ENCODE assay signal across 25 cellular contexts in genomic region chr3:77240072-77240650, GRCh38.
DNase-seq lines count a peak whose midpoint lies in the region; TF ChIP-seq lines count a peak whose summit lies in the region.
"Had no signal": no experiment of that assay in that cellular context is flagged by ENCODE, and none has a peak within 500 bp of the region (broad histone marks: within the 10 kb centered on the region; RNA-seq: fewer than 3 reads in every experiment).

No MANE protein-coding gene starts in this region.

- H2BK120ac ChIP-seq in mesenchymal stem cell (ENCODE audit: low read depth, low read length): no peak overlapping the region

- TF ChIP-seq POLR2A in testis (IDR thresholded peaks at IDR 0.05): no peak

- H3K27me3 ChIP-seq in OCI-LY1 (ENCODE audit: insufficient read depth, low read length): no peaks in the 10 kb centered on the region
- H3K27me3 ChIP-seq in SU-DHL-6 (ENCODE audit: low read length): no peaks in the 10 kb centered on the region
- no peaks in the 10 kb centered on the region for H3K27me3 ChIP-seq in mesenchymal stem cell (ENCODE audit: control insufficient read depth in 1 of 2, insufficient read depth in 1 of 2, low read length in 2 of 2)
- no peaks in the 10 kb centered on the region for H3K27me3 ChIP-seq in testis
- H3K27me3 ChIP-seq: BE2C, BLaER1 had no signal

- H4K8ac ChIP-seq in mesenchymal stem cell (ENCODE audit: low read length): no peak overlapping the region

- no peak overlapping the region for H3K4ac ChIP-seq in mesenchymal stem cell (ENCODE audit: low read depth in 1 of 2, low read length in 2 of 2)

- no peak overlapping the region for H2AK5ac ChIP-seq in mesenchymal stem cell (ENCODE audit: low read length, severe bottlenecking)

- H3K14ac ChIP-seq in mesenchymal stem cell (ENCODE audit: low read length in 2 of 2): no peak overlapping the region

- H4K91ac ChIP-seq in mesenchymal stem cell (ENCODE audit: low read length): peak overlapping the region; percentile 3

- no peak overlapping the region for H2BK12ac ChIP-seq in mesenchymal stem cell (ENCODE audit: low read length in 2 of 2)

- 97% methylated on average over 39 of the region's 40 CpGs for WGBS in mesenchymal stem cell
- 47 to 87% methylated on average over 12 to 40 of the region's 40 CpGs for WGBS in testis, 2 donors

- H3K9me3 ChIP-seq in OCI-LY1 (ENCODE audit: low read length) (no peaks in the 10 kb centered on the region; the same call in 1 of the 2 replicates), SU-DHL-6 (ENCODE audit: insufficient read depth, low read length) (no peaks in the 10 kb centered on the region), mesenchymal stem cell (ENCODE audit: control insufficient read depth, low read length) (no peaks in the 10 kb centered on the region), testis (no peaks in the 10 kb centered on the region)
- H3K9me3 ChIP-seq: BE2C had no signal

- H3K4me2 ChIP-seq in OCI-LY1 (ENCODE audit: low read length) (no peak overlapping the region), SU-DHL-6 (ENCODE audit: low read depth, low read length, poor library complexity, severe bottlenecking) (no peak overlapping the region), mesenchymal stem cell (ENCODE audit: low read length, poor library complexity, severe bottlenecking) (no peak overlapping the region)
- H3K4me2 ChIP-seq: BLaER1 had no signal

- H3K4me3 ChIP-seq in OCI-LY1 (ENCODE audit: low read depth, low read length, poor library complexity, severe bottlenecking): no peak overlapping the region
- H3K4me3 ChIP-seq in SU-DHL-6 (ENCODE audit: insufficient read depth, low read length, poor library complexity, severe bottlenecking): no peak overlapping the region
- H3K4me3 ChIP-seq in mesenchymal stem cell (ENCODE audit: insufficient read depth in 1 of 2, low read depth in 1 of 2, low read length in 2 of 2): no peak overlapping the region
- peak overlapping the region; percentile 16 to 17 for H3K4me3 ChIP-seq in testis
- H3K4me3 ChIP-seq: BLaER1, GM12878 had no signal

- H3K79me1 ChIP-seq in mesenchymal stem cell (replicated peaks; ENCODE audit: low read length, poor library complexity, severe bottlenecking): no peaks in the 10 kb centered on the region

- H2AFZ ChIP-seq in OCI-LY1 (ENCODE audit: low read length) (peak overlapping the region; percentile 18; the same call in 1 of the 2 replicates), SU-DHL-6 (ENCODE audit: low read depth, low read length, severe bottlenecking) (peak overlapping the region; percentile 51), mesenchymal stem cell (ENCODE audit: low read depth, low read length) (no peak overlapping the region)

- H3K27ac ChIP-seq in OCI-LY1 (ENCODE audit: low read depth, low read length, poor library complexity, severe bottlenecking) (no peak overlapping the region), SU-DHL-6 (ENCODE audit: low read depth, low read length) (no peak overlapping the region), mesenchymal stem cell (ENCODE audit: low read length, poor library complexity, severe bottlenecking) (no peak overlapping the region), testis (no peak overlapping the region)
- H3K27ac ChIP-seq: BLaER1 had no signal

- no peak overlapping the region for H2BK5ac ChIP-seq in mesenchymal stem cell (ENCODE audit: low read depth, low read length, poor library complexity, severe bottlenecking)

- H4K20me1 ChIP-seq in OCI-LY1 (ENCODE audit: insufficient read depth, low read length) (no peaks in the 10 kb centered on the region), SU-DHL-6 (ENCODE audit: low read depth, low read length) (no peaks in the 10 kb centered on the region)
- H4K20me1 ChIP-seq: BLaER1 had no signal

- no peak overlapping the region for H2BK15ac ChIP-seq in mesenchymal stem cell (ENCODE audit: low read depth, poor library complexity, severe bottlenecking)

- H3K79me2 ChIP-seq in OCI-LY1 (ENCODE audit: insufficient read depth, low read length): no peaks in the 10 kb centered on the region
- no peaks in the 10 kb centered on the region for H3K79me2 ChIP-seq in SU-DHL-6 (ENCODE audit: insufficient read depth, low read length)

- no peak overlapping the region for H3K23ac ChIP-seq in mesenchymal stem cell (ENCODE audit: low read length in 2 of 2)

- DNase-seq in mesenchymal stem cell (no peak), testis (no peak), NCI-H1436 (lab: John Stamatoyannopoulos, UW) (no peak), medulla oblongata (ENCODE audit: extremely low spot score) (no peak), NCI-H2227 treated with DMSO at 0.1 percent for 48 hours (lab: John Stamatoyannopoulos, UW) (no peak)
- DNase-seq in stimulated activated CD4-positive, alpha-beta T cell treated with anti-CD3 and anti-CD28 coated beads, Interleukin-4, amount 100 ng/mL, for 24 hours: no peak
- DNase-seq: 8988T; ACHN; BE2C; C1 segment of cervical spinal cord; CD4-positive, alpha-beta memory T cell; CD4-positive, CD25-positive, alpha-beta regulatory T cell; CD8-positive, alpha-beta memory T cell; COR-L47; DMS 273 treated with DMSO at 0.1 percent for 48 hours; DMS153; DMS53; DMS79; DND-41; EL; GDM1 had no signal

- H3K9me2 ChIP-seq in OCI-LY1 (ENCODE audit: low read depth, low read length) (no peaks in the 10 kb centered on the region), SU-DHL-6 (replicated peaks; ENCODE audit: insufficient read depth, low read length) (no peaks in the 10 kb centered on the region)

- TF ChIP-seq CTCF in OCI-LY1 (IDR thresholded peaks at IDR 0.05; ENCODE audit: low read length) (no peak), SU-DHL-6 (IDR thresholded peaks at IDR 0.05; ENCODE audit: insufficient read depth, low read length, poor library complexity, severe bottlenecking) (no peak), testis (IDR thresholded peaks at IDR 0.05) (no peak)

- peaks cover 46% of the 10 kb centered on the region for H3K4me1 ChIP-seq in OCI-LY1 (ENCODE audit: insufficient read depth, low read length, severe bottlenecking)
- H3K4me1 ChIP-seq in mesenchymal stem cell (ENCODE audit: control insufficient read depth, insufficient read depth, low read depth, low read length): no peaks in the 10 kb centered on the region
- no peaks in the 10 kb centered on the region for H3K4me1 ChIP-seq in testis
- H3K4me1 ChIP-seq: BLaER1 had no signal

- intact Hi-C loops in testis (cut with DNase I; ENCODE audit: low total_unique reads): no loop called here

- H3F3A ChIP-seq in OCI-LY1 (ENCODE audit: insufficient read depth, low read length) (peaks cover 4% of the 10 kb centered on the region; the same call in 1 of the 2 replicates), SU-DHL-6 (ENCODE audit: insufficient read depth) (0 out of 2 replicates have a peak, but pooled peaks cover 5% of the 10 kb centered on the region)

- H3K18ac ChIP-seq in mesenchymal stem cell (ENCODE audit: low read depth in 1 of 2, low read length in 2 of 2): no peak overlapping the region

- H3K36me3 ChIP-seq in OCI-LY1 (ENCODE audit: insufficient read depth, low read length) (peaks cover 5% of the 10 kb centered on the region), SU-DHL-6 (ENCODE audit: low read length) (no peaks in the 10 kb centered on the region), mesenchymal stem cell (ENCODE audit: control insufficient read depth in 1 of 2, insufficient read depth in 2 of 2, low read depth in 1 of 2, low read length in 2 of 2) (no peaks in the 10 kb centered on the region), testis (ENCODE audit: low read depth, missing control alignments) (no peaks in the 10 kb centered on the region)
- H3K36me3 ChIP-seq: BE2C, BLaER1 had no signal

- H3K9ac ChIP-seq in OCI-LY1 (ENCODE audit: low read length) (no peak overlapping the region), SU-DHL-6 (ENCODE audit: low read length) (no peak overlapping the region), mesenchymal stem cell (ENCODE audit: low read length) (no peak overlapping the region)
- H3K9ac ChIP-seq: BLaER1 had no signal

Comparison
In these comparisons a context has a peak if more than half of its experiments do, and no peak if none do; other contexts are left out.
1. H3K4me3 ChIP-seq: peak in testis (2 of 2); none in OCI-LY1 (single experiment), SU-DHL-6 (single experiment) and mesenchymal stem cell (0 of 2).